25 cellular contexts compared by ENCODE assay signal in genomic region chr13:67650471-67650870, GRCh38.
DNase-seq lines count a peak whose midpoint lies in the region; ATAC-seq, FAIRE-seq and TF ChIP-seq lines count a peak whose summit lies in the region.
"Had no signal": no experiment of that assay in that cellular context is flagged by ENCODE, and none has a peak within 500 bp of the region (broad histone marks: within the 10 kb centered on the region; RNA-seq: fewer than 3 reads in every experiment).

No MANE protein-coding gene starts in this region.

- H3K36me3 ChIP-seq in breast epithelium (peaks cover 3% of the 10 kb centered on the region), astrocyte (ENCODE audit: insufficient read depth, low read length) (no peaks in the 10 kb centered on the region)
- H3K36me3 ChIP-seq in naive thymus-derived CD4-positive, alpha-beta T cell (ENCODE audit: control insufficient read depth in 2 of 3, insufficient read depth in 3 of 3, low read length in 3 of 3) = no peaks in the 10 kb centered on the region
- H3K36me3 ChIP-seq: BE2C had no signal

- no peak overlapping the region for H3K9ac ChIP-seq in astrocyte (ENCODE audit: low read length)

- no TSS peak for BruUV-seq in MCF 10A (replicated peaks; lab: Mats Ljungman, UMichigan)

- CTCF ChIA-PET in MCF 10A (lab: Yijun Ruan, JAX) = no interaction called here
- CTCF ChIA-PET in naive thymus-derived CD4-positive, alpha-beta T cell (lab: Charles Lee) = no interaction called here
- CTCF ChIA-PET in activated CD4-positive, alpha-beta memory T cell treated with anti-CD3 and anti-CD28 coated beads, Interleukin-2, amount 10 ng/mL, durations not matched to agents 7 days and 5 days (lab: Charles Lee) = no interaction called here

- no peaks in the 10 kb centered on the region for H3K36me3 Mint-ChIP-seq in MCF 10A (ENCODE audit: insufficient read depth, unreplicated experiment)
- H3K36me3 Mint-ChIP-seq in astrocyte (ENCODE audit: low read depth, unreplicated experiment) = no peaks in the 10 kb centered on the region
- H3K36me3 Mint-ChIP-seq in T-helper 17 cell (ENCODE audit: low read depth) = no peaks in the 10 kb centered on the region
- no peaks in the 10 kb centered on the region for H3K36me3 Mint-ChIP-seq in naive thymus-derived CD4-positive, alpha-beta T cell
- H3K36me3 Mint-ChIP-seq in activated CD4-positive, alpha-beta memory T cell treated with anti-CD3 and anti-CD28 coated beads, Interleukin-2, amount 10 ng/mL, durations not matched to agents 7 days and 5 days (ENCODE audit: low read depth) = no peaks in the 10 kb centered on the region
- H3K36me3 Mint-ChIP-seq: CD4-positive, CD25-positive, alpha-beta regulatory T cell; CD8-positive, alpha-beta memory T cell had no signal

- H3K27ac Mint-ChIP-seq in MCF 10A (ENCODE audit: low read depth, unreplicated experiment) (no peak overlapping the region), astrocyte (ENCODE audit: unreplicated experiment) (no peak overlapping the region), T-helper 17 cell (no peak overlapping the region)
- H3K27ac Mint-ChIP-seq in naive thymus-derived CD4-positive, alpha-beta T cell = no peak overlapping the region
- no peak overlapping the region for H3K27ac Mint-ChIP-seq in activated CD4-positive, alpha-beta memory T cell treated with anti-CD3 and anti-CD28 coated beads, Interleukin-2, amount 10 ng/mL, durations not matched to agents 7 days and 5 days
- H3K27ac Mint-ChIP-seq: CD4-positive, CD25-positive, alpha-beta regulatory T cell; CD8-positive, alpha-beta memory T cell; H9 had no signal

- POLR2A ChIA-PET in MCF 10A (lab: Yijun Ruan, JAX) = no interaction called here
- POLR2A ChIA-PET in naive thymus-derived CD4-positive, alpha-beta T cell (lab: Charles Lee) = no interaction called here
- POLR2A ChIA-PET in activated CD4-positive, alpha-beta memory T cell treated with anti-CD3 and anti-CD28 coated beads, Interleukin-2, amount 10 ng/mL, durations not matched to agents 7 days and 5 days (lab: Charles Lee) = no interaction called here

- H3K9me3 ChIP-seq in breast epithelium = no peaks in the 10 kb centered on the region
- no peaks in the 10 kb centered on the region for H3K9me3 ChIP-seq in astrocyte (ENCODE audit: insufficient read depth, low read depth, low read length)
- H3K9me3 ChIP-seq in T-helper 17 cell (ENCODE audit: control insufficient read depth, low read length, poor library complexity, severe bottlenecking) = no peaks in the 10 kb centered on the region
- H3K9me3 ChIP-seq in naive thymus-derived CD4-positive, alpha-beta T cell (ENCODE audit: control insufficient read depth in 2 of 3, low read length in 3 of 3) = peaks cover 0 to 5% (median 0%) of the 10 kb centered on the region in 3 experiments
- H3K9me3 ChIP-seq: BE2C had no signal

- H3K27ac ChIP-seq in breast epithelium (no peak overlapping the region), astrocyte (ENCODE audit: low read depth, low read length) (no peak overlapping the region)
- H3K27ac ChIP-seq in naive thymus-derived CD4-positive, alpha-beta T cell (ENCODE audit: low read depth, low read length) = no peak overlapping the region
- H3K27ac ChIP-seq: HL-60 had no signal

- TF ChIP-seq CTCF in MCF 10A (IDR thresholded peaks at IDR 0.05; ENCODE audit: unreplicated experiment) (no peak), breast epithelium (IDR thresholded peaks at IDR 0.05) (no peak), astrocyte (IDR thresholded peaks at IDR 0.05; ENCODE audit: insufficient read depth, low read depth, low read length) (no peak)

- no peak overlapping the region for H3K4me2 ChIP-seq in astrocyte (ENCODE audit: low read length)

- TF ChIP-seq POLR2A in breast epithelium (IDR thresholded peaks at IDR 0.05) = no peak

- FAIRE-seq in astrocyte (lab: Jason Lieb, UNC) = no peak
- FAIRE-seq: G401.6, GM12891, GM19239, H1, HTR-8/SVneo had no signal

- no peak for ATAC-seq in T-helper 17 cell
- no peak for ATAC-seq in naive thymus-derived CD4-positive, alpha-beta T cell

- no peaks in the 10 kb centered on the region for H3K27me3 Mint-ChIP-seq in MCF 10A (ENCODE audit: insufficient read depth, unreplicated experiment)
- H3K27me3 Mint-ChIP-seq in astrocyte (ENCODE audit: low read depth, unreplicated experiment) = no peaks in the 10 kb centered on the region
- no peaks in the 10 kb centered on the region for H3K27me3 Mint-ChIP-seq in T-helper 17 cell
- no peaks in the 10 kb centered on the region for H3K27me3 Mint-ChIP-seq in naive thymus-derived CD4-positive, alpha-beta T cell
- no peaks in the 10 kb centered on the region for H3K27me3 Mint-ChIP-seq in activated CD4-positive, alpha-beta memory T cell treated with anti-CD3 and anti-CD28 coated beads, Interleukin-2, amount 10 ng/mL, durations not matched to agents 7 days and 5 days
- H3K27me3 Mint-ChIP-seq: CD4-positive, CD25-positive, alpha-beta regulatory T cell; CD8-positive, alpha-beta memory T cell had no signal

- no peak overlapping the region for H2AFZ ChIP-seq in astrocyte (ENCODE audit: low read depth, low read length)

- H3K4me1 Mint-ChIP-seq in MCF 10A (ENCODE audit: insufficient read depth, unreplicated experiment) (peaks cover 22% of the 10 kb centered on the region), astrocyte (ENCODE audit: low read depth, unreplicated experiment) (no peaks in the 10 kb centered on the region), T-helper 17 cell (no peaks in the 10 kb centered on the region)
- H3K4me1 Mint-ChIP-seq in naive thymus-derived CD4-positive, alpha-beta T cell = no peaks in the 10 kb centered on the region
- H3K4me1 Mint-ChIP-seq in activated CD4-positive, alpha-beta memory T cell treated with anti-CD3 and anti-CD28 coated beads, Interleukin-2, amount 10 ng/mL, durations not matched to agents 7 days and 5 days = no peaks in the 10 kb centered on the region
- H3K4me1 Mint-ChIP-seq: CD4-positive, CD25-positive, alpha-beta regulatory T cell; CD8-positive, alpha-beta memory T cell had no signal

- no peaks in the 10 kb centered on the region for H3K9me3 Mint-ChIP-seq in MCF 10A (ENCODE audit: unreplicated experiment)
- H3K9me3 Mint-ChIP-seq in astrocyte (ENCODE audit: unreplicated experiment) = no peaks in the 10 kb centered on the region
- H3K9me3 Mint-ChIP-seq in naive thymus-derived CD4-positive, alpha-beta T cell = peaks cover 0 to 29% (median 4%) of the 10 kb centered on the region in 11 donors
- H3K9me3 Mint-ChIP-seq in activated CD4-positive, alpha-beta memory T cell treated with anti-CD3 and anti-CD28 coated beads, Interleukin-2, amount 10 ng/mL, durations not matched to agents 7 days and 5 days = no peaks in the 10 kb centered on the region
- H3K9me3 Mint-ChIP-seq: H9 had no signal

- H3K4me1 ChIP-seq in breast epithelium (no peaks in the 10 kb centered on the region), astrocyte (ENCODE audit: insufficient read depth, low read length) (no peaks in the 10 kb centered on the region)
- H3K4me1 ChIP-seq in naive thymus-derived CD4-positive, alpha-beta T cell (ENCODE audit: control insufficient read depth in 2 of 2, insufficient read depth in 2 of 2, low read length in 2 of 2) = no peaks in the 10 kb centered on the region
- H3K4me1 ChIP-seq: BE2C had no signal

- DNase-seq in MCF 10A (ENCODE audit: unreplicated experiment) (peak; percentile 43), breast epithelium (ENCODE audit: low spot score in 2 of 2) (no peak), NCI-H226 (peak; percentile 22), astrocyte (ENCODE audit: low read depth) (peak; percentile 14), T-helper 17 cell (no peak)
- DNase-seq in naive thymus-derived CD4-positive, alpha-beta T cell = no peak
- no peak for DNase-seq in activated CD4-positive, alpha-beta memory T cell treated with anti-CD3 and anti-CD28 coated beads, Interleukin-2, amount 10 ng/mL, durations not matched to agents 7 days and 5 days
- DNase-seq: 8988T; BE2C; C1 segment of cervical spinal cord; CD4-positive, CD25-positive, alpha-beta regulatory T cell; CD8-positive, alpha-beta memory T cell; COR-L47; DMS 273 treated with DMSO at 0.1 percent for 48 hours; DMS53; DND-41; EL; H9; IMR-90 had no signal

- no peak overlapping the region for H3K4me3 ChIP-seq in breast epithelium
- H3K4me3 ChIP-seq in astrocyte (ENCODE audit: insufficient read depth, low read depth, low read length) = no peak overlapping the region
- H3K4me3 ChIP-seq in naive thymus-derived CD4-positive, alpha-beta T cell (ENCODE audit: low read length) = no peak overlapping the region

- H3K4me3 Mint-ChIP-seq in MCF 10A (ENCODE audit: unreplicated experiment) (no peak overlapping the region), astrocyte (ENCODE audit: unreplicated experiment) (no peak overlapping the region), T-helper 17 cell (no peak overlapping the region)
- no peak overlapping the region for H3K4me3 Mint-ChIP-seq in naive thymus-derived CD4-positive, alpha-beta T cell
- H3K4me3 Mint-ChIP-seq in activated CD4-positive, alpha-beta memory T cell treated with anti-CD3 and anti-CD28 coated beads, Interleukin-2, amount 10 ng/mL, durations not matched to agents 7 days and 5 days = no peak overlapping the region
- H3K4me3 Mint-ChIP-seq: CD4-positive, CD25-positive, alpha-beta regulatory T cell; CD8-positive, alpha-beta memory T cell; H9 had no signal

- H4K20me1 ChIP-seq in astrocyte (ENCODE audit: insufficient read depth, low read length) = no peaks in the 10 kb centered on the region

- H3K79me2 ChIP-seq in astrocyte (ENCODE audit: insufficient read depth, low read length) = no peaks in the 10 kb centered on the region

- intact Hi-C loops in MCF 10A (cut with micrococcal nuclease) = no loop called here
- intact Hi-C loops in breast epithelium (cut with DNase I; ENCODE audit: low total_unique reads) = no loop called here
- intact Hi-C loops in naive thymus-derived CD4-positive, alpha-beta T cell (cut with micrococcal nuclease) = no loop called here

- H3K27me3 ChIP-seq in breast epithelium (no peaks in the 10 kb centered on the region), astrocyte (ENCODE audit: insufficient read depth, low read length) (no peaks in the 10 kb centered on the region)
- no peaks in the 10 kb centered on the region for H3K27me3 ChIP-seq in naive thymus-derived CD4-positive, alpha-beta T cell (ENCODE audit: control insufficient read depth in 2 of 2, insufficient read depth in 2 of 2, low read length in 2 of 2)
- H3K27me3 ChIP-seq: BE2C had no signal

Comparison
In these comparisons a context has a peak if more than half of its experiments do, and no peak if none do; other contexts are left out.
1. DNase-seq: peak in MCF 10A (single experiment), NCI-H226 (single experiment) and astrocyte (single experiment); none in breast epithelium (0 of 2), T-helper 17 cell (0 of 3), naive thymus-derived CD4-positive, alpha-beta T cell (0 of 9) and activated CD4-positive, alpha-beta memory T cell treated with anti-CD3 and anti-CD28 coated beads, Interleukin-2, amount 10 ng/mL, durations not matched to agents 7 days and 5 days (single experiment).